ENCODE assay signal across 1 cellular context in genomic region chr16:49800441-49800840, GRCh38.
TF ChIP-seq lines count a peak whose summit lies in the region.

No MANE protein-coding gene starts in this region.

TF ChIP-seq in GM12878, 131 proteins besides CTCF, POLR2A, EP300 and RAD21:
- TF ChIP-seq, protein P1, sequence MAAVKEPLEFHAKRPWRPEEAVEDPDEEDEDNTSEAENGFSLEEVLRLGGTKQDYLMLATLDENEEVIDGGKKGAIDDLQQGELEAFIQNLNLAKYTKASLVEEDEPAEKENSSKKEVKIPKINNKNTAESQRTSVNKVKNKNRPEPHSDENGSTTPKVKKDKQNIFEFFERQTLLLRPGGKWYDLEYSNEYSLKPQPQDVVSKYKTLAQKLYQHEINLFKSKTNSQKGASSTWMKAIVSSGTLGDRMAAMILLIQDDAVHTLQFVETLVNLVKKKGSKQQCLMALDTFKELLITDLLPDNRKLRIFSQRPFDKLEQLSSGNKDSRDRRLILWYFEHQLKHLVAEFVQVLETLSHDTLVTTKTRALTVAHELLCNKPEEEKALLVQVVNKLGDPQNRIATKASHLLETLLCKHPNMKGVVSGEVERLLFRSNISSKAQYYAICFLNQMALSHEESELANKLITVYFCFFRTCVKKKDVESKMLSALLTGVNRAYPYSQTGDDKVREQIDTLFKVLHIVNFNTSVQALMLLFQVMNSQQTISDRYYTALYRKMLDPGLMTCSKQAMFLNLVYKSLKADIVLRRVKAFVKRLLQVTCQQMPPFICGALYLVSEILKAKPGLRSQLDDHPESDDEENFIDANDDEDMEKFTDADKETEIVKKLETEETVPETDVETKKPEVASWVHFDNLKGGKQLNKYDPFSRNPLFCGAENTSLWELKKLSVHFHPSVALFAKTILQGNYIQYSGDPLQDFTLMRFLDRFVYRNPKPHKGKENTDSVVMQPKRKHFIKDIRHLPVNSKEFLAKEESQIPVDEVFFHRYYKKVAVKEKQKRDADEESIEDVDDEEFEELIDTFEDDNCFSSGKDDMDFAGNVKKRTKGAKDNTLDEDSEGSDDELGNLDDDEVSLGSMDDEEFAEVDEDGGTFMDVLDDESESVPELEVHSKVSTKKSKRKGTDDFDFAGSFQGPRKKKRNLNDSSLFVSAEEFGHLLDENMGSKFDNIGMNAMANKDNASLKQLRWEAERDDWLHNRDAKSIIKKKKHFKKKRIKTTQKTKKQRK (IDR thresholded peaks at IDR 0.05; ENCODE audit: low read depth, low read length) = no peak
- TF ChIP-seq BCL3 (IDR thresholded peaks at IDR 0.05; ENCODE audit: borderline replicate concordance, insufficient read depth, low read depth, low read length, poor library complexity, severe bottlenecking) (no peak), PAX5 (IDR thresholded peaks at IDR 0.05; ENCODE audit: borderline replicate concordance, low read depth, low read length) (no peak), MYC (IDR thresholded peaks at IDR 0.05; ENCODE audit: insufficient read depth, insufficient read length, insufficient replicate concordance, low read length, severe bottlenecking) (no peak), CUX1 (IDR thresholded peaks at IDR 0.05; ENCODE audit: insufficient replicate concordance, low read depth, low read length) (no peak), TBL1XR1 (IDR thresholded peaks at IDR 0.05; ENCODE audit: low read depth, low read length) (no peak), TARDBP (IDR thresholded peaks at IDR 0.05; ENCODE audit: borderline replicate concordance) (no peak), PBX3 (IDR thresholded peaks at IDR 0.05; ENCODE audit: insufficient replicate concordance, low read depth, low read length) (no peak)
